In genomic region chr5:102570747-102571146, GRCh38 we compare ENCODE assay signal across 11 cellular contexts.
"Had no signal": no experiment of that assay in that cellular context is flagged by ENCODE, and none has a peak within 500 bp of the region (broad histone marks: within the 10 kb centered on the region; RNA-seq: fewer than 3 reads in every experiment).

No MANE protein-coding gene starts in this region.

- H3K9me3 ChIP-seq: HAP-1 had no signal

- ATAC-seq: GM23338, HCT116 had no signal

- H3K4me1 ChIP-seq: HAP-1 had no signal

- H3K36me3 ChIP-seq: HAP-1 had no signal

- H3K9me3 Mint-ChIP-seq: GM23338, H9, HFFc6 had no signal

- H3K27ac ChIP-seq: GM23248 had no signal

- H3K4me3 ChIP-seq: GM23248, GM23338, HAP-1 had no signal

- H3K4me2 ChIP-seq: GM23338 had no signal

- DNase-seq: GM23248, GOT3, H7, H9, HCEC 1CT, HFFc6 had no signal

- H3K4me3 Mint-ChIP-seq: GM23338, H9, HFFc6 had no signal

- H3K27ac Mint-ChIP-seq: GM23338, H9, HFFc6 had no signal

- H2AFZ ChIP-seq: GM23248, GM23338 had no signal

- FAIRE-seq: H1, H54 had no signal

- H3K9ac ChIP-seq: GM23248 had no signal
